ENCODE assay signal across 14 cellular contexts in genomic region chr21:33817663-33818433, GRCh38.
DNase-seq lines count a peak whose midpoint lies in the region; ATAC-seq, FAIRE-seq and TF ChIP-seq lines count a peak whose summit lies in the region.
"Had no signal": no experiment of that assay in that cellular context is flagged by ENCODE, and none has a peak within 500 bp of the region (broad histone marks: within the 10 kb centered on the region; RNA-seq: fewer than 3 reads in every experiment).

No MANE protein-coding gene starts in this region.

- no peak overlapping the region for H3K4me2 ChIP-seq in SK-N-SH

- H3F3A ChIP-seq in SK-N-SH (replicated peaks; ENCODE audit: insufficient read depth) = no peaks in the 10 kb centered on the region

- no peak for TF ChIP-seq EP300 in SK-N-SH (IDR thresholded peaks at IDR 0.05; ENCODE audit: borderline replicate concordance in 1 of 2, low read depth in 1 of 2, low read length in 1 of 2)

- H3K4me1 ChIP-seq in SK-N-SH (ENCODE audit: control insufficient read depth in 1 of 2, insufficient read depth in 2 of 2, low read depth in 1 of 2, low read length in 1 of 2) (peaks cover 0 to 11% of the 10 kb centered on the region in 2 experiments; a peak in 2 of 4 replicates), kidney (ENCODE audit: control insufficient read depth in 1 of 2, insufficient read depth in 1 of 2, low read depth in 1 of 2, low read length in 2 of 2) (no peaks in the 10 kb centered on the region)

- WGBS in SK-N-SH (ENCODE audit: low lambda C conversion rate) = 83% methylated on average over 5 of the region's 5 CpGs

- H3K36me3 ChIP-seq in SK-N-SH (replicated peaks in 1 of 2; ENCODE audit: control insufficient read depth in 1 of 2, insufficient read depth in 2 of 2, low read length in 1 of 2) (peaks cover 56 to 62% of the 10 kb centered on the region in 2 experiments), kidney (ENCODE audit: control insufficient read depth in 1 of 2, insufficient read depth in 2 of 2, low read length in 2 of 2) (peaks cover 0 to 8% of the 10 kb centered on the region in 2 donors)
- H3K36me3 ChIP-seq: ovary had no signal

- POLR2A ChIA-PET in SK-N-SH (lab: Yijun Ruan, JAX) = no interaction called here

- no peaks in the 10 kb centered on the region for H3K27me3 ChIP-seq in SK-N-SH (ENCODE audit: insufficient read depth)
- H3K27me3 ChIP-seq: ovary, tibial nerve had no signal

- H3K9me3 ChIP-seq in SK-N-SH (no peaks in the 10 kb centered on the region), kidney (ENCODE audit: control insufficient read depth in 1 of 2, low read length in 2 of 2) (no peaks in the 10 kb centered on the region)
- H3K9me3 ChIP-seq: ovary, tibial nerve had no signal

- TF ChIP-seq CTCF in SK-N-SH (IDR thresholded peaks at IDR 0.05) = no peak
- TF ChIP-seq CTCF in kidney (IDR thresholded peaks at IDR 0.05; ENCODE audit: borderline replicate concordance, extremely low read depth, insufficient read depth) = no peak

- H3K4me3 ChIP-seq in SK-N-SH (ENCODE audit: low read depth in 2 of 2, low read length in 1 of 2) (no peak overlapping the region), kidney (ENCODE audit: low read length in 2 of 2) (no peak overlapping the region)
- H3K4me3 ChIP-seq: ovary, tibial nerve had no signal

- DNase-seq in SK-N-SH (peak; percentile 42), NCI-H2107 (lab: John Stamatoyannopoulos, UW) (peak; percentile 79), amniotic epithelial cell (ENCODE audit: low read depth) (peak; percentile 19), kidney (no peak), NCI-H524 treated with DMSO at 0.1 percent for 48 hours (lab: John Stamatoyannopoulos, UW) (no peak), frontal cortex (ENCODE audit: low spot score in 2 of 2) (no peak)
- DNase-seq: activated CD8-positive, alpha-beta memory T cell treated with anti-CD3 and anti-CD28 coated beads, Interleukin-2, amount 10 ng/mL, durations not matched to agents 7 days and 5 days; activated naive CD4-positive, alpha-beta T cell treated with anti-CD3 and anti-CD28 coated beads, Interleukin-2, amount 50 U/mL, for 16 hours; ovary; SHP77 treated with DMSO at 0.1 percent for 48 hours; WERI-Rb-1 had no signal

- CTCF ChIA-PET in SK-N-SH (lab: Yijun Ruan, JAX) = no interaction called here

- no peak for TF ChIP-seq RAD21 in SK-N-SH (IDR thresholded peaks at IDR 0.05; ENCODE audit: low read length)

- H4K20me1 ChIP-seq in SK-N-SH (ENCODE audit: insufficient read depth) = no peaks in the 10 kb centered on the region

- no peaks in the 10 kb centered on the region for H3K79me2 ChIP-seq in SK-N-SH (ENCODE audit: insufficient read depth)

- H3K9me2 ChIP-seq in SK-N-SH = no peaks in the 10 kb centered on the region

- H2AFZ ChIP-seq in SK-N-SH (ENCODE audit: low read depth) = no peak overlapping the region

- H3K27ac ChIP-seq in SK-N-SH (ENCODE audit: low read depth in 2 of 2, low read length in 1 of 2) (peak overlapping the region in 1 of 2 experiments; percentile 64; a peak in 2 of 4 replicates), kidney (ENCODE audit: low read depth in 2 of 2, low read length in 2 of 2) (no peak overlapping the region)
- H3K27ac ChIP-seq: ovary, tibial nerve, WERI-Rb-1 had no signal

- no peak overlapping the region for H3K9ac ChIP-seq in SK-N-SH
- H3K9ac ChIP-seq in kidney (ENCODE audit: low read length in 2 of 2) = no peak overlapping the region

- FAIRE-seq in kidney (lab: Jason Lieb, UNC) (no peak), frontal cortex (lab: Jason Lieb, UNC) (no peak)

- intact Hi-C loops in kidney (cut with DNase I) = no loop called here

- ATAC-seq in SK-N-SH treated with all-trans-retinoic acid at 6 μM for 48 hours (no peak), GM18502 (IDR thresholded peaks at IDR 0.05; ENCODE audit: poor library complexity, unreplicated experiment) (no peak)
- ATAC-seq: activated CD8-positive, alpha-beta memory T cell treated with anti-CD3 and anti-CD28 coated beads, Interleukin-2, amount 10 ng/mL, durations not matched to agents 7 days and 5 days had no signal

TF ChIP-seq in SK-N-SH, 30 proteins besides CTCF, POLR2A, EP300 and RAD21 (continues in another document):
- no peak for TF ChIP-seq RXRA (IDR thresholded peaks at IDR 0.05; ENCODE audit: borderline replicate concordance, low read depth)
- TF ChIP-seq MAX (IDR thresholded peaks at IDR 0.05; ENCODE audit: low read depth) = no peak
- TF ChIP-seq PBX3 (IDR thresholded peaks at IDR 0.05) = no peak
- TF ChIP-seq REST (IDR thresholded peaks at IDR 0.05; ENCODE audit: low read depth, low read length) = no peak

TF ChIP-seq in SK-N-SH treated with all-trans-retinoic acid at 6 μM for 48 hours, 23 proteins besides CTCF, POLR2A, EP300 and RAD21 (continues in another document):
- no peak for TF ChIP-seq TSHZ2 (CRISPR knock-in tag; IDR thresholded peaks at IDR 0.05)
- TF ChIP-seq OSR1 (CRISPR knock-in tag; IDR thresholded peaks at IDR 0.05) = no peak
- no peak for TF ChIP-seq BACH2 (CRISPR knock-in tag; IDR thresholded peaks at IDR 0.05; ENCODE audit: borderline replicate concordance)
- no peak for TF ChIP-seq PPARA (CRISPR knock-in tag; IDR thresholded peaks at IDR 0.05; ENCODE audit: borderline replicate concordance)
- TF ChIP-seq ESRRG (CRISPR knock-in tag; IDR thresholded peaks at IDR 0.05) = no peak
- no peak for TF ChIP-seq GLIS3 (CRISPR knock-in tag; IDR thresholded peaks at IDR 0.05)
- TF ChIP-seq ZNF8 (CRISPR knock-in tag; IDR thresholded peaks at IDR 0.05) = no peak
- TF ChIP-seq RARB (CRISPR knock-in tag; IDR thresholded peaks at IDR 0.05) = no peak
- no peak for TF ChIP-seq CREB5 (CRISPR knock-in tag; IDR thresholded peaks at IDR 0.05; ENCODE audit: low read depth)
- TF ChIP-seq ZFP3 (CRISPR knock-in tag; IDR thresholded peaks at IDR 0.05) = no peak
- TF ChIP-seq TOX (CRISPR knock-in tag; IDR thresholded peaks at IDR 0.05; ENCODE audit: borderline replicate concordance) = no peak
- TF ChIP-seq TCF4 (CRISPR knock-in tag; IDR thresholded peaks at IDR 0.05; ENCODE audit: borderline replicate concordance) = no peak
- no peak for TF ChIP-seq POU6F1 (CRISPR knock-in tag; IDR thresholded peaks at IDR 0.05; ENCODE audit: borderline replicate concordance, low read depth)
- no peak for TF ChIP-seq CSRNP3 (CRISPR knock-in tag; IDR thresholded peaks at IDR 0.05)

Comparison
In these comparisons a context has a peak if more than half of its experiments do, and no peak if none do; other contexts are left out.
1. DNase-seq: peak in SK-N-SH (single experiment), NCI-H2107 (single experiment) and amniotic epithelial cell (single experiment); none in kidney (single experiment), NCI-H524 treated with DMSO at 0.1 percent for 48 hours (single experiment) and frontal cortex (0 of 2).